13 cellular contexts compared by ENCODE assay signal in genomic region chr12:57079821-57080220, GRCh38. TPM values are rescaled to one million over a fixed set of nuclear protein-coding genes. Genes with fewer than 3 reads are reported as not detected.
A peak's percentile ranks its signal among the peaks of the same experiment; 100 is the strongest.
DNase-seq lines count a peak whose midpoint lies in the region; ATAC-seq and TF ChIP-seq lines count a peak whose summit lies in the region.
"Had no signal": no experiment of that assay in that cellular context is flagged by ENCODE, and none has a peak within 500 bp of the region (broad histone marks: within the 10 kb centered on the region; RNA-seq: fewer than 3 reads in every experiment).

No MANE protein-coding gene starts in this region.

- intact Hi-C loops in esophagus squamous epithelium (cut with DNase I): no loop called here

- POLR2A ChIA-PET in SK-N-SH (lab: Yijun Ruan, JAX): interaction anchor here (1.1 to 1.6 kb wide), 2 partner anchors 19 to 32 kb away, joined by 4 to 7 read pairs; partner anchors contain the start of gene STAT6

- no peak for ATAC-seq in SK-N-SH treated with all-trans-retinoic acid at 6 μM for 48 hours
- no peak for ATAC-seq in RWPE2 (ENCODE audit: low read depth)
- ATAC-seq in GM21447 (IDR thresholded peaks at IDR 0.05; ENCODE audit: unreplicated experiment): no peak
- no peak for ATAC-seq in GM18517 (IDR thresholded peaks at IDR 0.05; ENCODE audit: unreplicated experiment)

- H3K36me3 ChIP-seq in SK-N-SH (replicated peaks in 1 of 2; ENCODE audit: control insufficient read depth in 1 of 2, insufficient read depth in 2 of 2, low read length in 1 of 2): no peaks in the 10 kb centered on the region
- H3K36me3 ChIP-seq in RWPE2 (ENCODE audit: low read depth): peaks cover 8% of the 10 kb centered on the region
- H3K36me3 ChIP-seq in esophagus squamous epithelium: peaks cover 0 to 14% (median 0%) of the 10 kb centered on the region in 3 donors

- DNase-seq in SK-N-SH (no peak), RWPE2 (ENCODE audit: low spot score) (no peak), esophagus squamous epithelium (lab: John Stamatoyannopoulos, UW) (no peak), NCI-H748 treated with DMSO at 0.1 percent for 48 hours (lab: John Stamatoyannopoulos, UW) (no peak)
- DNase-seq: activated gamma-delta T cell treated with Interleukin-2 at 50 U/mL for 16 hours, KBM-7, NCI-H510A, posterior cingulate gyrus, T-helper 9 cell had no signal

- H2AFZ ChIP-seq in SK-N-SH (ENCODE audit: low read depth): peak overlapping the region; percentile 93; the same call in 1 of the 2 replicates

- TF ChIP-seq POLR2A in esophagus squamous epithelium (IDR thresholded peaks at IDR 0.05): no peak

- H3K27me3 ChIP-seq in SK-N-SH (ENCODE audit: insufficient read depth) (no peaks in the 10 kb centered on the region), RWPE2 (ENCODE audit: insufficient read depth, poor library complexity, severe bottlenecking) (no peaks in the 10 kb centered on the region), esophagus squamous epithelium (no peaks in the 10 kb centered on the region)

- peaks cover 14% of the 10 kb centered on the region for H3F3A ChIP-seq in SK-N-SH (replicated peaks; ENCODE audit: insufficient read depth)

- no peaks in the 10 kb centered on the region for H4K20me1 ChIP-seq in SK-N-SH (ENCODE audit: insufficient read depth)

- peaks cover 32% of the 10 kb centered on the region for H3K79me2 ChIP-seq in SK-N-SH (ENCODE audit: insufficient read depth)

- no peak for TF ChIP-seq RAD21 in SK-N-SH (IDR thresholded peaks at IDR 0.05; ENCODE audit: low read length)

- H3K4me3 ChIP-seq in SK-N-SH (ENCODE audit: low read depth in 2 of 2, low read length in 1 of 2) (no peak overlapping the region), RWPE2 (ENCODE audit: severe bottlenecking) (no peak overlapping the region), esophagus squamous epithelium (no peak overlapping the region), skin epidermis (no peak overlapping the region)

- H3K27ac ChIP-seq in SK-N-SH (ENCODE audit: low read depth in 2 of 2, low read length in 1 of 2) (peak overlapping the region in 1 of 2 experiments; percentile 79; a peak in 1 of 4 replicates), RWPE2 (ENCODE audit: poor library complexity, severe bottlenecking) (peak overlapping the region; percentile 60), esophagus squamous epithelium (peak overlapping the region; percentile 69 to 90 (median 90)), skin epidermis (peak overlapping the region in 17 of 21 experiments; percentile 52 to 85 (median 77))

- no peak overlapping the region for H3K9ac ChIP-seq in SK-N-SH

- CTCF ChIA-PET in SK-N-SH (lab: Yijun Ruan, JAX): interaction anchor here (1.3 to 14.9 kb wide), 7 partner anchors 11 to 159 kb away, joined by 3 to 339 read pairs (median 14); partner anchors contain the start of genes NAB2 and STAT6

- H3K9me2 ChIP-seq in SK-N-SH: no peaks in the 10 kb centered on the region

- 65% methylated on average over 1 of the region's 1 CpG for WGBS in SK-N-SH (ENCODE audit: low lambda C conversion rate)
- 85 to 89% methylated on average over 1 of the region's 1 CpG for WGBS in esophagus squamous epithelium, 2 donors

- no peak for TF ChIP-seq EP300 in SK-N-SH (IDR thresholded peaks at IDR 0.05; ENCODE audit: borderline replicate concordance in 1 of 2, low read depth in 1 of 2, low read length in 1 of 2)

- peak overlapping the region; percentile 74; the same call in 1 of the 2 replicates for H3K4me2 ChIP-seq in SK-N-SH

- no peak for TF ChIP-seq CTCF in SK-N-SH (IDR thresholded peaks at IDR 0.05)
- no peak for TF ChIP-seq CTCF in RWPE2 (IDR thresholded peaks at IDR 0.05; ENCODE audit: poor library complexity, severe bottlenecking)
- no peak for TF ChIP-seq CTCF in esophagus squamous epithelium (IDR thresholded peaks at IDR 0.05)

- H3K4me1 ChIP-seq in SK-N-SH (ENCODE audit: control insufficient read depth in 1 of 2, insufficient read depth in 2 of 2, low read depth in 1 of 2, low read length in 1 of 2) (peaks cover 0 to 4% of the 10 kb centered on the region in 2 experiments; a peak in 2 of 4 replicates), RWPE2 (ENCODE audit: insufficient read depth, poor library complexity, severe bottlenecking) (peaks cover 3% of the 10 kb centered on the region), esophagus squamous epithelium (peaks cover 7 to 35% (median 19%) of the 10 kb centered on the region in 3 donors)

- no peaks in the 10 kb centered on the region for H3K9me3 ChIP-seq in SK-N-SH
- H3K9me3 ChIP-seq in RWPE2 (ENCODE audit: severe bottlenecking): no peaks in the 10 kb centered on the region
- no peaks in the 10 kb centered on the region for H3K9me3 ChIP-seq in esophagus squamous epithelium

TF ChIP-seq in SK-N-SH, 30 proteins besides CTCF, POLR2A, EP300 and RAD21:
- TF ChIP-seq POLR2AphosphoS5 (IDR thresholded peaks at IDR 0.05; ENCODE audit: low read depth, low read length) (no peak), NFIC (IDR thresholded peaks at IDR 0.05; ENCODE audit: borderline replicate concordance) (no peak), JUND (IDR thresholded peaks at IDR 0.05) (no peak), IRF3 (IDR thresholded peaks at IDR 0.05; ENCODE audit: low read depth, low read length) (no peak)

TF ChIP-seq in SK-N-SH treated with all-trans-retinoic acid at 6 μM for 48 hours, 23 proteins besides CTCF, POLR2A, EP300 and RAD21:
- TF ChIP-seq ZNF8 (CRISPR knock-in tag; IDR thresholded peaks at IDR 0.05): no peak
- TF ChIP-seq TOX (CRISPR knock-in tag; IDR thresholded peaks at IDR 0.05; ENCODE audit: borderline replicate concordance): no peak

RNA-seq across cellular contexts. Expression of gene NEMP1, which starts 1.2 kb away (rescaled TPM):
- polyA plus RNA-seq in SK-N-SH (2012; rRNA removed): 6.2 and 8.8 TPM in 2 replicates
- polyA plus RNA-seq in SK-N-SH (2012; cell fraction: cytosol; rRNA removed): 7.0 and 7.1 TPM in 2 replicates
- polyA plus RNA-seq in SK-N-SH (2012; cell fraction: nucleus; rRNA removed): 13.4 and 24.8 TPM in 2 replicates
- total RNA-seq in esophagus squamous epithelium: 1 to 10 TPM; 4.1 to 7.6 (median 6.7) TPM

RNA-seq across cellular contexts. Expression of gene NAB2, which starts 9.1 kb away (rescaled TPM):
- 23.7 and 24.9 TPM in 2 replicates for polyA plus RNA-seq in SK-N-SH (2012; rRNA removed)
- polyA plus RNA-seq in SK-N-SH (2012; cell fraction: cytosol; rRNA removed): 12.7 and 18.9 TPM in 2 replicates
- polyA plus RNA-seq in SK-N-SH (2012; cell fraction: nucleus; rRNA removed): 24.3 and 28.0 TPM in 2 replicates
- 10 to 100 TPM in 3 of 4 donors, 1 to 10 TPM in 1; 9.1 to 25.2 (median 13.3) TPM for total RNA-seq in esophagus squamous epithelium

RNA-seq across cellular contexts. Expression of gene MYO1A, which starts 29.9 kb away (rescaled TPM):
- polyA plus RNA-seq in SK-N-SH (2012; rRNA removed): not detected in 2 replicates
- not detected in 2 replicates for polyA plus RNA-seq in SK-N-SH (2012; cell fraction: cytosol; rRNA removed)
- 0.11 TPM in 1 of 2 replicates, not detected in the other for polyA plus RNA-seq in SK-N-SH (2012; cell fraction: nucleus; rRNA removed)
- under 1 TPM in 2 of 4 donors, not detected in 2; 0.38 to 0.48 TPM for total RNA-seq in esophagus squamous epithelium

RNA-seq across cellular contexts. Expression of gene STAT6, which starts 31.3 kb away (rescaled TPM):
- polyA plus RNA-seq in SK-N-SH (2012; rRNA removed): 0.15 and 0.42 TPM in 2 replicates
- 0.05 and 0.19 TPM in 2 replicates for polyA plus RNA-seq in SK-N-SH (2012; cell fraction: cytosol; rRNA removed)
- 0.73 and 0.83 TPM in 2 replicates for polyA plus RNA-seq in SK-N-SH (2012; cell fraction: nucleus; rRNA removed)
- total RNA-seq in esophagus squamous epithelium: 100 to 1,000 TPM in 2 of 4 donors, 10 to 100 TPM in 2; 72.7 to 138 (median 102) TPM

RNA-seq across cellular contexts. Expression of gene LRP1, which starts 48.5 kb away (rescaled TPM):
- 18.8 and 55.0 TPM in 2 replicates for polyA plus RNA-seq in SK-N-SH (2012; rRNA removed)
- polyA plus RNA-seq in SK-N-SH (2012; cell fraction: cytosol; rRNA removed): 22.3 and 34.9 TPM in 2 replicates
- polyA plus RNA-seq in SK-N-SH (2012; cell fraction: nucleus; rRNA removed): 127 and 168 TPM in 2 replicates
- 100 to 1,000 TPM in 1 of 4 donors, 10 to 100 TPM in 3; 60.8 to 147 (median 81.9) TPM for total RNA-seq in esophagus squamous epithelium
